8 cellular contexts compared by ENCODE assay signal in the genomic region with DNA sequence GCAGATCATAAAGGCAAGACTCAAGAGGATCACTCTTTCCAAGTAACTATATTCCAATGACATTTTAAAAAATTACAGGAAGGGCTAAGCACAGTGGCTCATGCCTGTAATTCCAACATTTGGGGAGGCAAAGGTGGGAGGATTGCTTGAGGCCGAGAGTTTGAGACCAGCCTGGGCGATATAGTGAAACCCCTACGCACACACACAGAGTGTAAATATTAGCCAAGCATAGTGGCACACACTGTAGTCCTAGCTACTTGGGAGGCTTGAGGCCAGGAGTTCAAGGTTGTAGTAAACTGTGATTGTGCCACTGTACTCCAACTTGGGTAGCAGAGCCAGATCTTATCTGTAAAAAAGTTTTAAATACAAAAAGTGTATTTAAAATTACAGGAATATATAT.
"Had no signal": no experiment of that assay in that cellular context is flagged by ENCODE, and none has a peak within 500 bp of the region (broad histone marks: within the 10 kb centered on the region; RNA-seq: fewer than 3 reads in every experiment).

No MANE protein-coding gene starts in this region.

- FAIRE-seq: G401.6, GM12878, GM12891, GM12892, GM18507, GM19239 had no signal

- H3K4me3 ChIP-seq: GM12878 had no signal

- ATAC-seq: GM12878 had no signal

- DNase-seq: GDM1, GF-D8 had no signal
